ENCODE assay signal across 8 cellular contexts in genomic region chr4:159103406-159104131, GRCh38. TPM values are rescaled to one million over a fixed set of nuclear protein-coding genes. Genes with fewer than 3 reads are reported as not detected.
DNase-seq lines count a peak whose midpoint lies in the region; ATAC-seq and TF ChIP-seq lines count a peak whose summit lies in the region.

No MANE protein-coding gene starts in this region.

- CTCF ChIA-PET in CD8-positive, alpha-beta memory T cell (lab: Charles Lee): no interaction called here

- no peaks in the 10 kb centered on the region for H3K27me3 ChIP-seq in CD8-positive, alpha-beta memory T cell (ENCODE audit: insufficient read depth, low read length, poor library complexity, severe bottlenecking)
- H3K27me3 ChIP-seq in body of pancreas (no peaks in the 10 kb centered on the region), iPS-18a (ENCODE audit: control insufficient read depth, insufficient read depth, low read length) (peaks cover 15% of the 10 kb centered on the region), skeletal muscle tissue (ENCODE audit: control insufficient read depth in 3 of 3, insufficient read depth in 3 of 3, low read length in 3 of 3) (no peaks in the 10 kb centered on the region)

- H3K36me3 ChIP-seq in CD8-positive, alpha-beta memory T cell (ENCODE audit: insufficient read depth, low read length): no peaks in the 10 kb centered on the region
- no peaks in the 10 kb centered on the region for H3K36me3 ChIP-seq in body of pancreas (replicated peaks in 1 of 2; ENCODE audit: insufficient read depth in 1 of 2, low read depth in 2 of 2)
- H3K36me3 ChIP-seq in iPS-18a (ENCODE audit: control insufficient read depth, low read depth, low read length): no peaks in the 10 kb centered on the region
- no peaks in the 10 kb centered on the region for H3K36me3 ChIP-seq in skeletal muscle tissue (ENCODE audit: control insufficient read depth in 3 of 3, insufficient read depth in 3 of 3, low read length in 3 of 3)

- peaks cover 36% of the 10 kb centered on the region for H3K4me1 ChIP-seq in CD8-positive, alpha-beta memory T cell (ENCODE audit: insufficient read depth, low read length)
- H3K4me1 ChIP-seq in body of pancreas (peaks cover 38% of the 10 kb centered on the region), iPS-18a (ENCODE audit: control insufficient read depth, low read depth, low read length) (peaks cover 23% of the 10 kb centered on the region), skeletal muscle tissue (ENCODE audit: control insufficient read depth in 3 of 3, insufficient read depth in 3 of 3, low read length in 3 of 3) (peaks cover 14 to 26% (median 17%) of the 10 kb centered on the region in 3 donors)

- 1% methylated on average over 91 of the region's 92 CpGs; no CpG with 5 or more reads in 1 of the 2 donors for WGBS in body of pancreas, 2 donors

- ATAC-seq in GM19463 (IDR thresholded peaks at IDR 0.05; ENCODE audit: unreplicated experiment): peak; percentile 21
- ATAC-seq in HG03558 (IDR thresholded peaks at IDR 0.05; ENCODE audit: extremely low read depth, unreplicated experiment): peak; percentile 11
- peak; percentile 48 for ATAC-seq in body of pancreas

- H3K27ac ChIP-seq in CD8-positive, alpha-beta memory T cell (ENCODE audit: low read depth, low read length): peak overlapping the region; percentile 85
- H3K27ac ChIP-seq in body of pancreas (peak overlapping the region; percentile 92 to 97 (median 96)), iPS-18a (ENCODE audit: low read length) (no peak overlapping the region), skeletal muscle tissue (ENCODE audit: low read depth, low read length) (peak overlapping the region; percentile 94)

- H3K27ac Mint-ChIP-seq in CD8-positive, alpha-beta memory T cell: peak overlapping the region in 2 of 8 donors; percentile 20 to 78

- no peak for TF ChIP-seq CTCF in body of pancreas (IDR thresholded peaks at IDR 0.05)

- peak overlapping the region; percentile 61 to 99 (median 86) for H3K4me3 Mint-ChIP-seq in CD8-positive, alpha-beta memory T cell

- DNase-seq in CD8-positive, alpha-beta memory T cell: peak; percentile 30 to 66 (median 45)
- DNase-seq in T-helper 22 cell (ENCODE audit: low read depth): peak; percentile 21
- DNase-seq in body of pancreas: peak; percentile 33 to 54 (median 40)
- no peak for DNase-seq in DMS79 treated with DMSO at 0.1 percent for 48 hours (lab: John Stamatoyannopoulos, UW)

- H3K9ac ChIP-seq in iPS-18a (ENCODE audit: low read length) (peak overlapping the region; percentile 73), skeletal muscle tissue (ENCODE audit: low read depth in 1 of 3, low read length in 3 of 3) (peak overlapping the region; percentile 82 to 91 (median 91))

- intact Hi-C loops in body of pancreas (cut with DNase I): no loop called here

- no peaks in the 10 kb centered on the region for H3K9me3 ChIP-seq in CD8-positive, alpha-beta memory T cell (ENCODE audit: low read length)
- H3K9me3 ChIP-seq in body of pancreas: no peaks in the 10 kb centered on the region
- H3K9me3 ChIP-seq in iPS-18a (ENCODE audit: control insufficient read depth, low read depth, low read length): no peaks in the 10 kb centered on the region
- no peaks in the 10 kb centered on the region for H3K9me3 ChIP-seq in skeletal muscle tissue (ENCODE audit: control insufficient read depth in 3 of 3, low read length in 3 of 3)

- H3K9me3 Mint-ChIP-seq in CD8-positive, alpha-beta memory T cell: peaks cover 0 to 3% (median 2%) of the 10 kb centered on the region in 5 donors

- no peak for TF ChIP-seq POLR2A in body of pancreas (IDR thresholded peaks at IDR 0.05)

- peak overlapping the region; percentile 65 for H3K4me3 ChIP-seq in CD8-positive, alpha-beta memory T cell (ENCODE audit: low read length)
- H3K4me3 ChIP-seq in body of pancreas (peak overlapping the region; percentile 88 to 93), iPS-18a (ENCODE audit: low read length) (peak overlapping the region; percentile 87), skeletal muscle tissue (ENCODE audit: low read length in 3 of 3) (peak overlapping the region; percentile 85 to 90 (median 86))

- peaks cover 0 to 5% of the 10 kb centered on the region in 2 donors for H3K27me3 Mint-ChIP-seq in CD8-positive, alpha-beta memory T cell

- POLR2A ChIA-PET in CD8-positive, alpha-beta memory T cell (lab: Charles Lee): no interaction called here

- peaks cover 32 to 54% (median 47%) of the 10 kb centered on the region in 3 donors for H3K4me1 Mint-ChIP-seq in CD8-positive, alpha-beta memory T cell

- peaks cover 0 to 6% (median 0%) of the 10 kb centered on the region in 3 donors for H3K36me3 Mint-ChIP-seq in CD8-positive, alpha-beta memory T cell

RNA-seq across cellular contexts. Expression of gene RAPGEF2, which starts 0.7 kb away (rescaled TPM):
- total RNA-seq in CD8-positive, alpha-beta memory T cell: 10 to 100 TPM; 29.2 to 34.3 TPM
- polyA plus RNA-seq in CD8-positive, alpha-beta memory T cell: 1.0 TPM
- total RNA-seq in body of pancreas: 10 to 100 TPM; 38.2 to 46.7 TPM
- 46.4 TPM for total RNA-seq in skeletal muscle tissue
